ENCODE assay signal across 10 cellular contexts in genomic region chr1:155931332-155932038, GRCh38. TPM values are rescaled to one million over a fixed set of nuclear protein-coding genes. Genes with fewer than 3 reads are reported as not detected.
DNase-seq lines count a peak whose midpoint lies in the region; ATAC-seq and TF ChIP-seq lines count a peak whose summit lies in the region.
"Had no signal": no experiment of that assay in that cellular context is flagged by ENCODE, and none has a peak within 500 bp of the region (broad histone marks: within the 10 kb centered on the region; RNA-seq: fewer than 3 reads in every experiment).

No MANE protein-coding gene starts in this region.

- H3K36me3 ChIP-seq in CD4-positive, alpha-beta memory T cell (ENCODE audit: insufficient read depth, low read length), result peaks cover 55% of the 10 kb centered on the region
- H3K36me3 ChIP-seq in muscle layer of colon (ENCODE audit: insufficient read depth, low read length) (peaks cover 61% of the 10 kb centered on the region), vagina (peaks cover 0 to 58% of the 10 kb centered on the region in 2 donors)

- H3K4me3 ChIP-seq in CD4-positive, alpha-beta memory T cell (ENCODE audit: low read length in 2 of 2), result no peak overlapping the region
- H3K4me3 ChIP-seq in NB4 (ENCODE audit: low read depth, low read length) (peak overlapping the region; percentile 99), muscle layer of colon (ENCODE audit: low read depth in 1 of 2, low read length in 2 of 2) (peak overlapping the region; percentile 11 to 23), vagina (peak overlapping the region in 1 of 2 donors; percentile 1)

- H3K9me3 ChIP-seq in CD4-positive, alpha-beta memory T cell (ENCODE audit: control insufficient read depth in 1 of 2, low read length in 2 of 2), result no peaks in the 10 kb centered on the region
- H3K9me3 ChIP-seq in muscle layer of colon (ENCODE audit: low read length) (no peaks in the 10 kb centered on the region), vagina (no peaks in the 10 kb centered on the region)

- POLR2A ChIA-PET in CD4-positive, alpha-beta memory T cell (lab: Charles Lee; ENCODE audit: partially characterized antibody), result interaction anchor here (0.9 to 6.8 kb wide), 7 partner anchors 9 to 64 kb away, joined by 3 to 99 read pairs (median 4); partner anchors contain the start of gene ARHGEF2

- no peak for TF ChIP-seq CTCF in NB4 (IDR thresholded peaks at IDR 0.05; ENCODE audit: low read depth, low read length)
- TF ChIP-seq CTCF in vagina (IDR thresholded peaks at IDR 0.05), result no peak

- peak overlapping the region; percentile 24 for H3K27ac ChIP-seq in CD4-positive, alpha-beta memory T cell (ENCODE audit: low read depth, low read length)
- H3K27ac ChIP-seq in muscle layer of colon (ENCODE audit: low read depth, low read length) (no peak overlapping the region), vagina (no peak overlapping the region)

- H3K4me1 Mint-ChIP-seq in CD4-positive, alpha-beta memory T cell, result peaks cover 7 to 27% (median 12%) of the 10 kb centered on the region in 4 donors
- peaks cover 25% of the 10 kb centered on the region for H3K4me1 Mint-ChIP-seq in central memory CD8-positive, alpha-beta T cell

- no peaks in the 10 kb centered on the region for H3K27me3 Mint-ChIP-seq in CD4-positive, alpha-beta memory T cell
- H3K27me3 Mint-ChIP-seq in central memory CD8-positive, alpha-beta T cell, result no peaks in the 10 kb centered on the region

- no peak overlapping the region for H3K9ac ChIP-seq in muscle layer of colon (ENCODE audit: low read length)

- no peaks in the 10 kb centered on the region for H3K27me3 ChIP-seq in CD4-positive, alpha-beta memory T cell (ENCODE audit: insufficient read depth, low read length)
- H3K27me3 ChIP-seq in muscle layer of colon (ENCODE audit: control insufficient read depth in 1 of 2, insufficient read depth in 2 of 2, low read length in 2 of 2) (no peaks in the 10 kb centered on the region), vagina (no peaks in the 10 kb centered on the region)

- no peak for DNase-seq in CD4-positive, alpha-beta memory T cell
- no peak for DNase-seq in NB4 (ENCODE audit: low read depth)
- DNase-seq in central memory CD8-positive, alpha-beta T cell (ENCODE audit: low spot score in 2 of 2), result no peak
- DNase-seq in vagina (ENCODE audit: extremely low spot score in 2 of 2), result no peak
- no peak for DNase-seq in NCI-H510A treated with DMSO at 0.1 percent for 48 hours (lab: John Stamatoyannopoulos, UW)
- no peak for DNase-seq in head of caudate nucleus
- DNase-seq in NCI-H748 (lab: John Stamatoyannopoulos, UW; ENCODE audit: unreplicated experiment), result no peak
- DNase-seq: cortex of kidney, SIG-M5 had no signal

- no peak for TF ChIP-seq POLR2A in NB4 (IDR thresholded peaks at IDR 0.05; ENCODE audit: extremely low read depth, insufficient read length)
- TF ChIP-seq POLR2A in vagina (IDR thresholded peaks at IDR 0.05), result no peak

- peaks cover 43% of the 10 kb centered on the region for H3K4me1 ChIP-seq in CD4-positive, alpha-beta memory T cell (ENCODE audit: insufficient read depth, low read length)
- H3K4me1 ChIP-seq in muscle layer of colon (ENCODE audit: insufficient read depth, low read length), result peaks cover 41% of the 10 kb centered on the region
- peaks cover 55% of the 10 kb centered on the region for H3K4me1 ChIP-seq in vagina

- CTCF ChIA-PET in CD4-positive, alpha-beta memory T cell (lab: Charles Lee; ENCODE audit: partially characterized antibody), result interaction anchor here (1.1 to 6.4 kb wide), 4 partner anchors 10 to 58 kb away, joined by 3 to 65 read pairs (median 14); partner anchors contain the start of gene ARHGEF2

- H3K9me3 Mint-ChIP-seq in CD4-positive, alpha-beta memory T cell, result peaks cover 0 to 2% (median 0%) of the 10 kb centered on the region in 8 donors
- no peaks in the 10 kb centered on the region for H3K9me3 Mint-ChIP-seq in central memory CD8-positive, alpha-beta T cell

- H3K36me3 Mint-ChIP-seq in CD4-positive, alpha-beta memory T cell, result peaks cover 25 to 49% of the 10 kb centered on the region in 2 donors
- H3K36me3 Mint-ChIP-seq in central memory CD8-positive, alpha-beta T cell (ENCODE audit: insufficient read depth), result peaks cover 49% of the 10 kb centered on the region

- peak overlapping the region in 7 of 8 donors; percentile 59 to 80 (median 70) for H3K4me3 Mint-ChIP-seq in CD4-positive, alpha-beta memory T cell
- no peak overlapping the region for H3K4me3 Mint-ChIP-seq in central memory CD8-positive, alpha-beta T cell

- ATAC-seq in central memory CD8-positive, alpha-beta T cell (replicated peaks; ENCODE audit: extremely low read depth, poor library complexity, severe bottlenecking), result no peak

- peak overlapping the region in 5 of 7 donors; percentile 30 to 81 (median 66) for H3K27ac Mint-ChIP-seq in CD4-positive, alpha-beta memory T cell
- peak overlapping the region; percentile 90 for H3K27ac Mint-ChIP-seq in central memory CD8-positive, alpha-beta T cell (ENCODE audit: low read depth)

- intact Hi-C loops in CD4-positive, alpha-beta memory T cell (cut with micrococcal nuclease), result loop anchor here (5.0 kb wide), 1 partner anchor 281 kb away; the partner anchor contains the start of gene PMF1
- intact Hi-C loops in vagina (cut with DNase I), result no loop called here
- intact Hi-C loops in head of caudate nucleus (cut with DNase I), result loop anchor here (5.0 kb wide), 1 partner anchor 69 kb away; no protein-coding TSS in a partner anchor

RNA-seq across cellular contexts. Expression of gene KHDC4, which starts 2.7 kb away (rescaled TPM):
- 100 to 1,000 TPM; 127 to 134 TPM for total RNA-seq in CD4-positive, alpha-beta memory T cell
- polyA plus RNA-seq in CD4-positive, alpha-beta memory T cell, result 1 to 10 TPM; 5.5 to 9.4 TPM
- total RNA-seq in vagina, result 47.6 TPM

RNA-seq across cellular contexts. Expression of gene RXFP4, which starts 10.0 kb away (rescaled TPM):
- total RNA-seq in CD4-positive, alpha-beta memory T cell, result not detected
- under 1 TPM in 1 of 2 donors, not detected in 1; 0.91 TPM for polyA plus RNA-seq in CD4-positive, alpha-beta memory T cell
- total RNA-seq in vagina, result not detected

RNA-seq across cellular contexts. Expression of gene RIT1, which starts 20.3 kb away (rescaled TPM):
- 10 to 100 TPM; 45.0 to 48.0 TPM for total RNA-seq in CD4-positive, alpha-beta memory T cell
- polyA plus RNA-seq in CD4-positive, alpha-beta memory T cell, result 10 to 100 TPM; 14.1 to 20.4 TPM
- total RNA-seq in vagina, result 38.3 TPM

RNA-seq across cellular contexts. Expression of gene ARHGEF2, which starts 46.9 kb away (rescaled TPM):
- 100 to 1,000 TPM; 190 to 198 TPM for total RNA-seq in CD4-positive, alpha-beta memory T cell
- 10 to 100 TPM in 1 of 2 donors, 1 to 10 TPM in 1; 6.7 to 30.4 TPM for polyA plus RNA-seq in CD4-positive, alpha-beta memory T cell
- 76.4 TPM for total RNA-seq in vagina

Comparison
In these comparisons a context has a peak if more than half of its experiments do, and no peak if none do; other contexts are left out.
1. H3K4me3 ChIP-seq: peak in NB4 (single experiment) and muscle layer of colon (2 of 2); none in CD4-positive, alpha-beta memory T cell (0 of 2).